ENCODE assay signal across 17 cellular contexts in genomic region chr18:80161781-80162417, GRCh38. TPM values are rescaled to one million over a fixed set of nuclear protein-coding genes. Genes with fewer than 3 reads are reported as not detected.
DNase-seq lines count a peak whose midpoint lies in the region; TF ChIP-seq lines count a peak whose summit lies in the region.
"Had no signal": no experiment of that assay in that cellular context is flagged by ENCODE, and none has a peak within 500 bp of the region (broad histone marks: within the 10 kb centered on the region; RNA-seq: fewer than 3 reads in every experiment).

No MANE protein-coding gene starts in this region.

- intact Hi-C loops in PC-9 (cut with micrococcal nuclease; ENCODE audit: unreplicated experiment): no loop called here

- POLR2A ChIA-PET in RWPE1 (lab: Yijun Ruan, JAX; ENCODE audit: low non-redundant PET) (no interaction called here), PC-9 (lab: Charles Lee; ENCODE audit: unreplicated experiment) (no interaction called here)

- H3K79me2 ChIP-seq in PC-9 (ENCODE audit: low read depth): no peaks in the 10 kb centered on the region

- H3K27me3 ChIP-seq in PC-9 (ENCODE audit: insufficient read depth, low read depth): no peaks in the 10 kb centered on the region
- H3K27me3 ChIP-seq: BE2C had no signal

- CTCF ChIA-PET in RWPE1 (lab: Yijun Ruan, JAX): no interaction called here
- CTCF ChIA-PET in PC-9 (lab: Charles Lee): no interaction called here

- H3K4me2 ChIP-seq in PC-9: no peak overlapping the region

- H3F3A ChIP-seq in PC-9 (ENCODE audit: insufficient read depth, low read depth): peaks cover 3% of the 10 kb centered on the region; the same call in 1 of the 2 replicates

- H3K27ac ChIP-seq in RWPE1 (peak overlapping the region; percentile 21), coronary artery (no peak overlapping the region), PC-9 (no peak overlapping the region)

- H3K36me3 ChIP-seq in PC-9 (ENCODE audit: low read depth): peaks cover 7% of the 10 kb centered on the region; the same call in 1 of the 2 replicates
- H3K36me3 ChIP-seq: BE2C had no signal

- H4K20me1 ChIP-seq in PC-9 (ENCODE audit: insufficient read depth): no peaks in the 10 kb centered on the region

- H3K9me2 ChIP-seq in PC-9 (ENCODE audit: insufficient read depth): no peaks in the 10 kb centered on the region

- no peaks in the 10 kb centered on the region for H3K4me1 ChIP-seq in PC-9 (replicated peaks; ENCODE audit: insufficient read depth)
- H3K4me1 ChIP-seq: BE2C had no signal

- no peak for TF ChIP-seq CTCF in RWPE1 (conservative IDR thresholded peaks at IDR 0.05; ENCODE audit: low read depth)
- TF ChIP-seq CTCF in coronary artery (IDR thresholded peaks at IDR 0.05): no peak
- no peak for TF ChIP-seq CTCF in PC-9 (conservative IDR thresholded peaks at IDR 0.05)

- H2AFZ ChIP-seq in PC-9: no peak overlapping the region

- H3K4me3 ChIP-seq in coronary artery (no peak overlapping the region), PC-9 (no peak overlapping the region)

- DNase-seq in RWPE1 (ENCODE audit: low spot score): no peak
- peak; percentile 62 for DNase-seq in coronary artery (ENCODE audit: low spot score)
- DNase-seq in stimulated activated CD8-positive, alpha-beta memory T cell treated with anti-CD3 and anti-CD28 coated beads, Interleukin-4, amount 100 ng/mL, for 48 hours: peak; percentile 16
- DNase-seq in erythroblast (lab: John Stamatoyannopoulos, UW): no peak
- DNase-seq in PC-9: no peak
- no peak for DNase-seq in COLO668 (lab: John Stamatoyannopoulos, UW; ENCODE audit: unreplicated experiment)
- DNase-seq: ACHN; BE2C; Calu3; CD4-positive, alpha-beta memory T cell; DMS 273 treated with DMSO at 0.1 percent for 48 hours; DMS53; DND-41; EL; H9; IMR-90; KBM-7 had no signal

- H3K9me3 ChIP-seq in PC-9 (ENCODE audit: insufficient read depth, low read depth): no peaks in the 10 kb centered on the region; the same call in 1 of the 2 replicates
- H3K9me3 ChIP-seq: BE2C had no signal

- no TSS peak for BruUV-seq in PC-9 (replicated peaks; lab: Mats Ljungman, UMichigan)

- TF ChIP-seq POLR2A in erythroblast (IDR thresholded peaks at IDR 0.05; ENCODE audit: low read length): no peak

RNA-seq across cellular contexts. Expression of gene ADNP2, which starts 52.8 kb away (rescaled TPM):
- total RNA-seq in PC-9 (2021): 12.6 and 13.8 TPM in 2 replicates

Comparison
In these comparisons a context has a peak if more than half of its experiments do, and no peak if none do; other contexts are left out.
1. DNase-seq: peak in coronary artery (single experiment) and stimulated activated CD8-positive, alpha-beta memory T cell treated with anti-CD3 and anti-CD28 coated beads, Interleukin-4, amount 100 ng/mL, for 48 hours (single experiment); none in RWPE1 (single experiment), erythroblast (0 of 2), PC-9 (0 of 2) and COLO668 (single experiment).